ENCODE assay signal across 19 cellular contexts in genomic region chr16:11009027-11009755, GRCh38.
DNase-seq lines count a peak whose midpoint lies in the region; ATAC-seq and TF ChIP-seq lines count a peak whose summit lies in the region.
"Had no signal": no experiment of that assay in that cellular context is flagged by ENCODE, and none has a peak within 500 bp of the region (broad histone marks: within the 10 kb centered on the region; RNA-seq: fewer than 3 reads in every experiment).

No MANE protein-coding gene starts in this region.

- H3K9me3 ChIP-seq in RWPE2 (ENCODE audit: severe bottlenecking): no peaks in the 10 kb centered on the region
- H3K9me3 ChIP-seq in gastrocnemius medialis: no peaks in the 10 kb centered on the region

- H3K27ac ChIP-seq in RWPE2 (ENCODE audit: poor library complexity, severe bottlenecking) (no peak overlapping the region), epithelial cell of prostate (peak overlapping the region; percentile 37), gastrocnemius medialis (peak overlapping the region in 3 of 4 donors; percentile 63 to 84 (median 72))
- H3K27ac ChIP-seq: KMS-11 had no signal

- H3K4me3 ChIP-seq in RWPE2 (ENCODE audit: severe bottlenecking) (no peak overlapping the region), gastrocnemius medialis (no peak overlapping the region)
- H3K4me3 ChIP-seq: GM12878 had no signal

- H3K36me3 ChIP-seq in RWPE2 (ENCODE audit: low read depth) (peaks cover 4% of the 10 kb centered on the region), gastrocnemius medialis (no peaks in the 10 kb centered on the region)

- H3K27me3 ChIP-seq in RWPE2 (ENCODE audit: insufficient read depth, poor library complexity, severe bottlenecking) (no peaks in the 10 kb centered on the region), gastrocnemius medialis (no peaks in the 10 kb centered on the region)

- H3K4me1 ChIP-seq in RWPE2 (ENCODE audit: insufficient read depth, poor library complexity, severe bottlenecking) (peaks cover 17% of the 10 kb centered on the region), gastrocnemius medialis (peaks cover 18 to 37% of the 10 kb centered on the region in 2 donors)

- in situ Hi-C loops in gastrocnemius medialis (cut with MboI; ENCODE audit: low sequenced_read_pairs in 4 of 4): no loop called here

- TF ChIP-seq CTCF in RWPE2 (IDR thresholded peaks at IDR 0.05; ENCODE audit: poor library complexity, severe bottlenecking) (no peak), gastrocnemius medialis (IDR thresholded peaks at IDR 0.05 in 4 of 5, conservative IDR thresholded peaks at IDR 0.05 in 1 of 5) (no peak)

- intact Hi-C loops in gastrocnemius medialis (cut with DNase I; ENCODE audit: low total_unique reads): no loop called here

- ATAC-seq in RWPE2 (ENCODE audit: low read depth) (0 out of 3 replicates have a peak, but pooled peaks have one; percentile 18), gastrocnemius medialis (no peak)
- no peak for ATAC-seq in activated CD4-positive, CD25-positive, alpha-beta regulatory T cell treated with anti-CD3 and anti-CD28 coated beads, Interleukin-2, amount 50 U/mL, for 24 hours
- ATAC-seq: GM12878 had no signal

- TF ChIP-seq POLR2A in gastrocnemius medialis (IDR thresholded peaks at IDR 0.05): no peak

- DNase-seq in HPDE6-E6E7 (ENCODE audit: extremely low spot score) (peak; percentile 33), RWPE2 (ENCODE audit: low spot score) (no peak), epithelial cell of prostate (ENCODE audit: low read depth, low spot score) (no peak), gastrocnemius medialis (no peak), cerebellum (ENCODE audit: low spot score) (no peak)
- DNase-seq in activated CD4-positive, alpha-beta T cell treated with anti-CD3 and anti-CD28 coated beads, Interleukin-2, amount 50 U/mL, for 4 hours: no peak
- DNase-seq: CD4-positive, alpha-beta T cell; COR-L47; DMS79; MV-4-11; NCI-H1105 treated with DMSO at 0.1 percent for 48 hours; NCI-H1694 treated with DMSO at 0.1 percent for 48 hours; NCI-H446 treated with DMSO at 0.1 percent for 48 hours; NCI-H526 treated with DMSO at 0.1 percent for 48 hours; OCI-M1; Right ventricle myocardium superior had no signal
